In the genomic region with DNA sequence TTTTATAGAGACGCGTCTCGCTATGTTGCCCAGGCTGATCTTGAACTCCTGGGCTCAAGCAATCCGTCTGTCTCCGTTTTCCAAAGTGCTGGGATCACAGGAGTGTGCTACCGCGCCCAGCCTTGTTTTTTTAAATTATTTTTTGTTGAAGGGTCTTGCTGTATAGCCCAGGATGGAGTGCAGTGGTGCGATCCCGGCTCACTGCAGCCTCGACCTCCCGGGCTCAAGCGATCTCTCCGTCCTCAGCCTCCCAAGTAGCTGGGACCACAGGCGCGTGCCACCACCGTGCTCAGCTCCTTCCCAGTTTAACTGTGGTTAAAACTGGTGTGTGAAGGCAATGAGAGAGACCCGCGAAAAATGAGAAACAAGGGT, we compare ENCODE assay signal across 8 cellular contexts.
DNase-seq lines count a peak whose midpoint lies in the region; ATAC-seq lines count a peak whose summit lies in the region.

No MANE protein-coding gene starts in this region.

- H3K27ac Mint-ChIP-seq in activated naive CD8-positive, alpha-beta T cell: peak overlapping the region; percentile 95

- peak; percentile 19 for ATAC-seq in HG02759 (IDR thresholded peaks at IDR 0.05; ENCODE audit: unreplicated experiment)
- no peak for ATAC-seq in HG02588 (IDR thresholded peaks at IDR 0.05; ENCODE audit: unreplicated experiment)
- ATAC-seq in GM21529 (IDR thresholded peaks at IDR 0.05; ENCODE audit: unreplicated experiment): no peak
- no peak for ATAC-seq in GM21576 (IDR thresholded peaks at IDR 0.05; ENCODE audit: unreplicated experiment)

- H3K9ac ChIP-seq in iPS-18a (ENCODE audit: low read length) (peak overlapping the region; percentile 73), subcutaneous abdominal adipose tissue (ENCODE audit: low read length in 5 of 5) (peak overlapping the region; percentile 76 to 96 (median 88))

- H3K27ac ChIP-seq in iPS-18a (ENCODE audit: low read length): no peak overlapping the region
- H3K27ac ChIP-seq in subcutaneous abdominal adipose tissue (ENCODE audit: low read depth, low read length): peak overlapping the region; percentile 96

- peaks cover 38% of the 10 kb centered on the region for H3K4me1 Mint-ChIP-seq in activated naive CD8-positive, alpha-beta T cell (ENCODE audit: low read depth)

- H3K4me3 ChIP-seq in iPS-18a (ENCODE audit: low read length) (peak overlapping the region; percentile 65), subcutaneous abdominal adipose tissue (ENCODE audit: low read depth in 1 of 5, low read length in 5 of 5) (peak overlapping the region; percentile 61 to 87 (median 72))

- H3K27me3 ChIP-seq in iPS-18a (ENCODE audit: control insufficient read depth, insufficient read depth, low read length): peaks cover 9% of the 10 kb centered on the region
- H3K27me3 ChIP-seq in subcutaneous abdominal adipose tissue (ENCODE audit: control insufficient read depth in 5 of 5, insufficient read depth in 4 of 5, low read length in 5 of 5): no peaks in the 10 kb centered on the region

- H3K36me3 ChIP-seq in iPS-18a (ENCODE audit: control insufficient read depth, low read depth, low read length) (no peaks in the 10 kb centered on the region), subcutaneous abdominal adipose tissue (ENCODE audit: control insufficient read depth in 5 of 5, insufficient read depth in 5 of 5, low read length in 5 of 5) (no peaks in the 10 kb centered on the region)

- peaks cover 5% of the 10 kb centered on the region for H3K4me1 ChIP-seq in iPS-18a (ENCODE audit: control insufficient read depth, low read depth, low read length)
- peaks cover 2 to 22% (median 12%) of the 10 kb centered on the region in 5 donors for H3K4me1 ChIP-seq in subcutaneous abdominal adipose tissue (ENCODE audit: control insufficient read depth in 5 of 5, insufficient read depth in 5 of 5, low read length in 5 of 5)

- peak overlapping the region; percentile 74 for H3K4me3 Mint-ChIP-seq in activated naive CD8-positive, alpha-beta T cell

- H3K36me3 Mint-ChIP-seq in activated naive CD8-positive, alpha-beta T cell: no peaks in the 10 kb centered on the region

- H3K9me3 Mint-ChIP-seq in activated naive CD8-positive, alpha-beta T cell (ENCODE audit: low read depth): no peaks in the 10 kb centered on the region

- no peaks in the 10 kb centered on the region for H3K27me3 Mint-ChIP-seq in activated naive CD8-positive, alpha-beta T cell

- H3K9me3 ChIP-seq in iPS-18a (ENCODE audit: control insufficient read depth, low read depth, low read length) (no peaks in the 10 kb centered on the region), subcutaneous abdominal adipose tissue (ENCODE audit: control insufficient read depth in 5 of 5, low read length in 5 of 5) (no peaks in the 10 kb centered on the region)

- no peak for DNase-seq in middle frontal gyrus (ENCODE audit: extremely low spot score, low spot score)
